In the genomic region with DNA sequence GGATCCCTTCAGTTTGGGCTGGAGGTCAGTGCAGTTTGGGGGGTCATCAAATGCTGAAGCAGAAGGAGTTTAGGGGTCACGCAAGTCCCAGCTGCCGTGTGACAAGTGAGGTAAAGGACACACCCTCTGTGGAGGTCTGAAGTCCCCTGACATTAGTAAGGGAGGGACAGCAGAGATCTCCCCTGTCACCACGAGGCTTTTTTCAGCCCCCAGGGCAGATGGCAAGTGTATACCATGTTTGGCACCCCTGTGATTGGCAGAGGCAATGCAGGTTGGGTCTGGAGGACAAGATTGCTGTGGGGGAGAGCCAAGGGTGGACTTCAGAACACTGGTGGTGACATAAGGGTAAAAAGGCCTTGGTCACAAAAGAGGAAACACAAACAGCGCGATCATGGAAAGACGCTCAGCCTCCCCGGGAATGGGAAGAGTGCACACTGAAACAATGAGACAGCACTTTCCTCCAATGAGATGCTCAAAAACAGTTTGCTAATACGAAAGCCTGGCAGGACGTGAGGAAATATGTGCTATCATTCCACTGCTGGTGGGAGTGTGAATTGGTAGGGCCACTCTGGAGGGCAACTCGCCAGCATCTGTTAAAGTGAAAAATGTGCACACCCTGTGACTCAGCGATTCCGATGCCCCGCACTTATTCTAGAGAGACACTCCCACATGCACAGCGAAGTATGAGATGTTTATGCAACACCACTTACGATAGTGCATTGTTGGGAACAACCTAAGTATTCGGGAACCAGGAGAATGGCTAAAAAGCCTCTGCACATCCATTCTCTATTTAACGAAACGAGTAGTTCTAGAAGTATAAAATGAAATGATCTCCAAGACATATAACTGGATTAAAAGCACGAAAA, we compare ENCODE assay signal across 8 cellular contexts. TPM values are rescaled to one million over a fixed set of nuclear protein-coding genes. Genes with fewer than 3 reads are reported as not detected.
DNase-seq lines count a peak whose midpoint lies in the region; ATAC-seq, FAIRE-seq and TF ChIP-seq lines count a peak whose summit lies in the region.

No MANE protein-coding gene starts in this region.

- no peaks in the 10 kb centered on the region for H3K36me3 ChIP-seq in sigmoid colon

- no peaks in the 10 kb centered on the region for H3K9me3 ChIP-seq in right cardiac atrium (ENCODE audit: control insufficient read depth, low read length)
- no peaks in the 10 kb centered on the region for H3K9me3 ChIP-seq in sigmoid colon

- no peak for TF ChIP-seq POLR2A in sigmoid colon (IDR thresholded peaks at IDR 0.05)

- intact Hi-C loops in right cardiac atrium (cut with DNase I) (no loop called here), sigmoid colon (cut with DNase I) (loop anchor here (2.0 kb wide), 2 partner anchors 20 to 90 kb away; no protein-coding TSS in a partner anchor)

- peak overlapping the region; percentile 40 for H3K4me3 ChIP-seq in right cardiac atrium (ENCODE audit: low read length)
- peak overlapping the region in 3 of 4 donors; percentile 31 to 43 (median 41) for H3K4me3 ChIP-seq in sigmoid colon

- DNase-seq in GM18507 (ENCODE audit: extremely low spot score, insufficient read length, low read depth): no peak
- DNase-seq in OCI-M2 (lab: John Stamatoyannopoulos, UW; ENCODE audit: unreplicated experiment): peak; percentile 29
- peak in 35 of 56 donors; percentile 8 to 75 (median 32) for DNase-seq in amygdala (lab: John Stamatoyannopoulos, UW)
- peak; percentile 89 to 95 (median 94) for DNase-seq in right cardiac atrium
- peak; percentile 96 for DNase-seq in sigmoid colon
- no peak for DNase-seq in DMS79 (lab: John Stamatoyannopoulos, UW)
- no peak for DNase-seq in NCI-H187 treated with DMSO at 0.1 percent for 48 hours (lab: John Stamatoyannopoulos, UW)

- H3K4me1 ChIP-seq in right cardiac atrium (ENCODE audit: control insufficient read depth, insufficient read depth, low read length): peaks cover 3% of the 10 kb centered on the region
- peaks cover 0 to 19% (median 14%) of the 10 kb centered on the region in 4 donors for H3K4me1 ChIP-seq in sigmoid colon

- TF ChIP-seq CTCF in sigmoid colon (IDR thresholded peaks at IDR 0.05): no peak

- TF ChIP-seq EP300 in sigmoid colon (IDR thresholded peaks at IDR 0.05): peak in 1 of 4 donors; percentile 58

- ATAC-seq in right cardiac atrium (peak; percentile 93 to 97), HG03175 (IDR thresholded peaks at IDR 0.05; ENCODE audit: unreplicated experiment) (no peak)

- H3K27me3 ChIP-seq in right cardiac atrium (ENCODE audit: control insufficient read depth, insufficient read depth): no peaks in the 10 kb centered on the region
- H3K27me3 ChIP-seq in sigmoid colon: no peaks in the 10 kb centered on the region

- WGBS in right cardiac atrium: 18% methylated on average over 19 of the region's 19 CpGs
- WGBS in sigmoid colon, 2 donors: 17 to 34% methylated on average over 19 of the region's 19 CpGs

- peak; percentile 60 for FAIRE-seq in GM18507 (lab: Jason Lieb, UNC)

- H3K27ac ChIP-seq in right cardiac atrium (ENCODE audit: low read length) (peak overlapping the region; percentile 97), sigmoid colon (peak overlapping the region; percentile 83 to 90 (median 86))

RNA-seq across cellular contexts. Expression of a gene that starts 14.4 kb away (rescaled TPM):
- total RNA-seq in right cardiac atrium (under 1 TPM in 3 of 4 donors, not detected in 1; 0.29 to 0.80 (median 0.33) TPM), sigmoid colon (under 1 TPM in 1 of 4 donors, not detected in 3; 0.81 TPM)
- polyA plus RNA-seq in right cardiac atrium (0.27 TPM), sigmoid colon (10 to 100 TPM in 1 of 3 donors, 1 to 10 TPM in 1, under 1 TPM in 1; 0.60 to 29.0 (median 2.3) TPM)

RNA-seq across cellular contexts. Expression of a gene that starts 21.5 kb away (rescaled TPM):
- total RNA-seq in right cardiac atrium (10 to 100 TPM; 14.2 to 19.5 (median 17.1) TPM), sigmoid colon (10 to 100 TPM; 20.2 to 27.5 (median 26.9) TPM)
- polyA plus RNA-seq in right cardiac atrium (17.2 TPM), sigmoid colon (10 to 100 TPM; 14.4 to 36.0 (median 17.1) TPM)

RNA-seq across cellular contexts. Expression of a gene that starts 40.1 kb away (rescaled TPM):
- total RNA-seq in right cardiac atrium (1 to 10 TPM; 3.6 to 9.0 (median 6.1) TPM), sigmoid colon (10 to 100 TPM; 11.5 to 44.0 (median 17.2) TPM)
- polyA plus RNA-seq in right cardiac atrium (4.7 TPM), sigmoid colon (10 to 100 TPM in 1 of 3 donors, 1 to 10 TPM in 2; 2.3 to 12.8 (median 3.0) TPM)

RNA-seq across cellular contexts. Expression of a gene that starts 46.4 kb away (rescaled TPM):
- total RNA-seq in right cardiac atrium (10 to 100 TPM; 37.6 to 54.2 (median 40.3) TPM), sigmoid colon (100 to 1,000 TPM in 3 of 4 donors, 10 to 100 TPM in 1; 85.2 to 200 (median 125) TPM)
- polyA plus RNA-seq in right cardiac atrium (30.8 TPM), sigmoid colon (10 to 100 TPM; 36.3 to 85.2 (median 37.8) TPM)

RNA-seq across cellular contexts. Expression of a gene that starts 55.0 kb away (rescaled TPM):
- under 1 TPM; 0.08 to 0.80 (median 0.50) TPM for total RNA-seq in right cardiac atrium
- 0.23 TPM for polyA plus RNA-seq in right cardiac atrium
- 1 to 10 TPM in 3 of 4 donors, under 1 TPM in 1; 0.82 to 7.2 (median 1.1) TPM for total RNA-seq in sigmoid colon
- 100 to 1,000 TPM in 1 of 3 donors, 10 to 100 TPM in 2; 51.1 to 169 (median 53.5) TPM for polyA plus RNA-seq in sigmoid colon

Comparison
In these comparisons a context has a peak if more than half of its experiments do, and no peak if none do; other contexts are left out.
1. DNase-seq: peak in OCI-M2 (single experiment), amygdala (35 of 56), right cardiac atrium (3 of 3) and sigmoid colon (single experiment); none in GM18507 (single experiment), DMS79 (single experiment) and NCI-H187 treated with DMSO at 0.1 percent for 48 hours (single experiment).